ENCODE assay signal across 21 cellular contexts in genomic region chr6:43689421-43689820, GRCh38. TPM values are rescaled to one million over a fixed set of nuclear protein-coding genes. Genes with fewer than 3 reads are reported as not detected.
"Had no signal": no experiment of that assay in that cellular context is flagged by ENCODE, and none has a peak within 500 bp of the region (broad histone marks: within the 10 kb centered on the region; RNA-seq: fewer than 3 reads in every experiment).

No MANE protein-coding gene starts in this region.

- H3K27me3 ChIP-seq: foreskin keratinocyte, spleen, testis had no signal

- DNase-seq: cerebellar nuclear complex; effector CD4-positive, alpha-beta T cell; endodermal cell; erythroblast; foreskin keratinocyte; kidney glomerular epithelial cell; naive thymus-derived CD4-positive, alpha-beta T cell; psoas muscle; retina; spleen; stimulated activated CD4-positive, alpha-beta T cell treated with anti-CD3 and anti-CD28 coated beads, Interleukin-15, amount 100 ng/mL, for 24 hours; stimulated activated CD4-positive, alpha-beta T cell treated with anti-CD3 and anti-CD28 coated beads, Interleukin-1b, Interleukin-23, amount 100 ng/mL, for 48 hours; stimulated activated CD4-positive, alpha-beta T cell treated with anti-CD3 and anti-CD28 coated beads, Interleukin-4, amount 100 ng/mL, for 24 hours; stimulated activated naive B cell treated with anti-CD40 and anti-IgM and Interleukin-4, amounts not matched to agents 10 μg/mL and 1 μg/mL and 100 μg/mL, for 72 hours; stimulated activated naive CD8-positive, alpha-beta T cell treated with anti-CD3 and anti-CD28 coated beads, Interleukin-15, amount 100 ng/mL, for 72 hours; testis had no signal

- H3K9me3 Mint-ChIP-seq: endodermal cell; stimulated activated naive B cell treated with anti-CD40 and anti-IgM and Interleukin-4, amounts not matched to agents 10 μg/mL and 1 μg/mL and 100 μg/mL, for 72 hours; stimulated activated naive CD8-positive, alpha-beta T cell treated with anti-CD3 and anti-CD28 coated beads, Interleukin-15, amount 100 ng/mL, for 72 hours had no signal

- H3K27ac ChIP-seq: foreskin keratinocyte, psoas muscle, spleen, testis, tibial nerve had no signal

- H3K27ac Mint-ChIP-seq: endodermal cell; naive thymus-derived CD4-positive, alpha-beta T cell; stimulated activated naive B cell treated with anti-CD40 and anti-IgM and Interleukin-4, amounts not matched to agents 10 μg/mL and 1 μg/mL and 100 μg/mL, for 72 hours; stimulated activated naive CD8-positive, alpha-beta T cell treated with anti-CD3 and anti-CD28 coated beads, Interleukin-15, amount 100 ng/mL, for 72 hours had no signal

- H3K4me3 Mint-ChIP-seq: endodermal cell; stimulated activated naive B cell treated with anti-CD40 and anti-IgM and Interleukin-4, amounts not matched to agents 10 μg/mL and 1 μg/mL and 100 μg/mL, for 72 hours; stimulated activated naive CD8-positive, alpha-beta T cell treated with anti-CD3 and anti-CD28 coated beads, Interleukin-15, amount 100 ng/mL, for 72 hours had no signal

- ATAC-seq: foreskin keratinocyte; naive thymus-derived CD4-positive, alpha-beta T cell; psoas muscle; sciatic nerve; stimulated activated naive B cell treated with anti-CD40 and anti-IgM and Interleukin-4, amounts not matched to agents 10 μg/mL and 1 μg/mL and 100 μg/mL, for 72 hours; stimulated activated naive CD8-positive, alpha-beta T cell treated with anti-CD3 and anti-CD28 coated beads, Interleukin-15, amount 100 ng/mL, for 72 hours had no signal

- H3K9me3 ChIP-seq: psoas muscle, spleen, testis, tibial nerve had no signal

- H3K4me3 ChIP-seq: psoas muscle, spleen, testis, tibial nerve had no signal

- FAIRE-seq: colon, endothelial cell of umbilical vein had no signal

RNA-seq across cellular contexts. Expression of gene RSPH9, which starts 44.6 kb away (rescaled TPM):
- total RNA-seq: mesenteric fat pad; naive thymus-derived CD4-positive, alpha-beta T cell had no signal
